ENCODE assay signal across 8 cellular contexts in genomic region chr7:33191326-33191725, GRCh38.
DNase-seq lines count a peak whose midpoint lies in the region; ATAC-seq and TF ChIP-seq lines count a peak whose summit lies in the region.

No MANE protein-coding gene starts in this region.

- no peaks in the 10 kb centered on the region for H3K4me1 ChIP-seq in H9 (ENCODE audit: insufficient read depth, low read length)

- H3K27ac Mint-ChIP-seq in H9 = peak overlapping the region in 1 of 3 experiments; percentile 20; a peak in 1 of 7 replicates
- peak overlapping the region; percentile 49 for H3K27ac Mint-ChIP-seq in memory B cell

- no peak overlapping the region for H4K8ac ChIP-seq in H9 (replicated peaks; ENCODE audit: insufficient read length, low read depth, low read length)

- H3K23me2 ChIP-seq in H9 (ENCODE audit: insufficient read length, low read depth, low read length, poor library complexity, severe bottlenecking) = no peaks in the 10 kb centered on the region

- no peak overlapping the region for H3K14ac ChIP-seq in H9 (ENCODE audit: insufficient read depth, low read length)

- no peaks in the 10 kb centered on the region for H4K20me1 ChIP-seq in H9 (ENCODE audit: control insufficient read depth, insufficient read depth, insufficient read length)

- H4K5ac ChIP-seq in H9 (ENCODE audit: insufficient read length, low read depth, low read length) = no peak overlapping the region

- H2AFZ ChIP-seq in H9 (ENCODE audit: low read length) = no peak overlapping the region

- H3K27me3 ChIP-seq in H9 (ENCODE audit: insufficient read depth, low read length) = no peaks in the 10 kb centered on the region

- H3K79me1 ChIP-seq in H9 (ENCODE audit: insufficient read depth, low read depth, low read length, poor library complexity, severe bottlenecking) = no peaks in the 10 kb centered on the region

- no peak overlapping the region for H2BK120ac ChIP-seq in H9 (ENCODE audit: low read depth, low read length, poor library complexity, severe bottlenecking)

- H2BK15ac ChIP-seq in H9 (ENCODE audit: low read depth, low read length) = no peak overlapping the region

- no peaks in the 10 kb centered on the region for H3K27me3 Mint-ChIP-seq in H9 (ENCODE audit: low read depth)
- no peaks in the 10 kb centered on the region for H3K27me3 Mint-ChIP-seq in memory B cell

- H3K27ac ChIP-seq in H9 (ENCODE audit: insufficient read length, low read depth, low read length) = no peak overlapping the region

- H3K4me3 Mint-ChIP-seq in H9 (no peak overlapping the region), memory B cell (peak overlapping the region; percentile 56)

- no peak overlapping the region for H4K91ac ChIP-seq in H9 (ENCODE audit: insufficient read length, low read depth, low read length)

- H2BK5ac ChIP-seq in H9 (ENCODE audit: insufficient read length, low read length) = no peak overlapping the region

- ATAC-seq in GM18873 (IDR thresholded peaks at IDR 0.05; ENCODE audit: low FRiP score, unreplicated experiment) (peak; percentile 78), memory B cell (ENCODE audit: low read depth) (peak; percentile 79)

- H3K9me3 Mint-ChIP-seq in H9 (no peaks in the 10 kb centered on the region), memory B cell (no peaks in the 10 kb centered on the region)

- H3K23ac ChIP-seq in H9 (ENCODE audit: insufficient read length, low read depth, low read length) = no peak overlapping the region

- H3K79me2 ChIP-seq in H9 (ENCODE audit: insufficient read depth, low read length) = no peaks in the 10 kb centered on the region

- H3K56ac ChIP-seq in H9 (ENCODE audit: insufficient read length, low read depth, low read length) = no peak overlapping the region

- H3K36me3 Mint-ChIP-seq in H9 (ENCODE audit: insufficient read depth in 1 of 3, low read depth in 3 of 3) (no peaks in the 10 kb centered on the region), memory B cell (peaks cover 15% of the 10 kb centered on the region)

- H3K9ac ChIP-seq in H9 (ENCODE audit: extremely low read depth, insufficient read length, low read length) = no peak overlapping the region

- no peak overlapping the region for H2AK5ac ChIP-seq in H9 (ENCODE audit: insufficient read length, low read length)

- H3K9me3 ChIP-seq in H9 (ENCODE audit: control insufficient read depth, low read depth, low read length) = no peaks in the 10 kb centered on the region

- H3K4ac ChIP-seq in H9 (ENCODE audit: low read depth, low read length) = no peak overlapping the region

- DNase-seq in H9 (peak; percentile 39), NCI-H2029 treated with DMSO at 0.1 percent for 48 hours (lab: John Stamatoyannopoulos, UW) (peak; percentile 86), memory B cell (ENCODE audit: low spot score in 2 of 2) (no peak), NCI-H146 (lab: John Stamatoyannopoulos, UW) (no peak), NCI-H1105 (lab: John Stamatoyannopoulos, UW) (no peak), amygdala (lab: John Stamatoyannopoulos, UW) (no peak)
- no peak for DNase-seq in stimulated activated naive CD4-positive, alpha-beta T cell treated with Interleukin-2 at 50 U/mL for 16 hours (lab: John Stamatoyannopoulos, UW)

- H3K4me2 ChIP-seq in H9 (ENCODE audit: insufficient read depth, insufficient read length, low read length) = no peak overlapping the region

- no peak; the same call in 2 of the 3 replicates for TF ChIP-seq CTCF in H9 (conservative IDR thresholded peaks at IDR 0.05)

- no peak overlapping the region for H3K18ac ChIP-seq in H9 (ENCODE audit: insufficient read length, low read depth, low read length)

- no peak overlapping the region for H2BK12ac ChIP-seq in H9 (ENCODE audit: insufficient read length, low read depth, low read length)

- peaks cover 12% of the 10 kb centered on the region in 2 experiments for H3K4me1 Mint-ChIP-seq in H9
- peaks cover 32% of the 10 kb centered on the region for H3K4me1 Mint-ChIP-seq in memory B cell

- H3T11ph ChIP-seq in H9 (ENCODE audit: low read length) = no peak overlapping the region

- no peak overlapping the region for H2BK20ac ChIP-seq in H9 (ENCODE audit: low read depth, low read length, poor library complexity, severe bottlenecking)

Comparison
In these comparisons a context has a peak if more than half of its experiments do, and no peak if none do; other contexts are left out.
1. DNase-seq: peak in H9 (single experiment) and NCI-H2029 treated with DMSO at 0.1 percent for 48 hours (single experiment); none in memory B cell (0 of 2), NCI-H146 (single experiment), NCI-H1105 (single experiment), stimulated activated naive CD4-positive, alpha-beta T cell treated with Interleukin-2 at 50 U/mL for 16 hours (single experiment) and amygdala (0 of 56).